Comparison of ENCODE assay signal across 8 cellular contexts in the genomic region with DNA sequence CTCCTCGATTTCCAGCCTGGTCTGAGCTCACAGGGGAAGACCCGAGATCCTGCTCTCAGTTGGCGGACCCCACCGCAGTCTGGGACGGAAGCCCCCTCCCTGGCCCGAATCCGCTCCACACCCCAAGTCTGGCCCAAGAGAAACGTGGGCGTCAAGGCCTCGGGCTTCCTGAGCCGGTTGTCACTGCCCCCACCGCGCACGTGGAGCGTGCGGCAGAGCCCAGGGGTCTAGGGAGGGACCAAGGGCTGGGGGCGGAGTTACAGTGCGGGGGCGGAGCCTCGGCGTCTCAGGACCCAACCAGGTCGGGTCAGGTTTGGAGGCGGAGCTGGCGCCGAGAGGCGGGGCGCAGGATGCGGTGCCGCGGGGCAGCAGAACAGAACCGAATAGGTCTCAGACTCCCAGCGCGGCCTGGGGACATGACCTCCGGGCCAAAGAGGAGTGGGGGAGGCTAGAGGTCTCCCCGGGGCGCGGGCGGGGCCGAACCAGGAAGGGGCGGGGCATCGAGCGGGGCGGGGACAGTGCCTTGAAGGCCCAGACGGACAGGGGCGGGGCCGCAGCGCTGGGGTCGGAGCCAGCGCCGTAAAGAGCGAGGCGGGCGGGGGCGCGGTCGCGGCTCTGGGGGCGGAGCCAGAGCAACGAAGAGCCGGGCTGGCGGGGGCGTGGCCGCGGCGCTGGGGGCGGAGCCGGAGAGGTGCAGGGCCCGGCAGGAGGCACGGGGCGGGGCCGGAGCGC. TPM values are rescaled to one million over a fixed set of nuclear protein-coding genes. Genes with fewer than 3 reads are reported as not detected.
DNase-seq lines count a peak whose midpoint lies in the region; ATAC-seq and TF ChIP-seq lines count a peak whose summit lies in the region.

No MANE protein-coding gene starts in this region.

- in situ Hi-C loops in transverse colon (cut with MboI; ENCODE audit: low pct_ligation_motif_present in 1 of 4, low pct_unique_long_range_greater_than_20kb in 1 of 4, low sequenced_read_pairs in 3 of 4): no loop called here

- DNase-seq in GM03348 (ENCODE audit: low spot score) (peak; percentile 100), HFF-Myc (ENCODE audit: extremely low read depth, low read depth) (peak; percentile 69), NB4 (ENCODE audit: low read depth) (peak; percentile 95), SW 1271 (lab: John Stamatoyannopoulos, UW) (peak; percentile 70 to 90), adrenal gland (peak; percentile 95 to 99 (median 98)), heart left ventricle (peak; percentile 97 to 99 (median 98)), pons (ENCODE audit: low spot score) (peak; percentile 90), transverse colon (peak; percentile 99)

- H3K27me3 ChIP-seq in adrenal gland: no peaks in the 10 kb centered on the region
- H3K27me3 ChIP-seq in heart left ventricle: peaks cover 0 to 22% (median 0%) of the 10 kb centered on the region in 9 donors
- H3K27me3 ChIP-seq in transverse colon: peaks cover 12% of the 10 kb centered on the region

- H3K4me3 ChIP-seq in HFF-Myc (replicated peaks; ENCODE audit: low read depth, low read length): peak overlapping the region; percentile 42
- H3K4me3 ChIP-seq in NB4 (ENCODE audit: low read depth, low read length): peak overlapping the region; percentile 46
- H3K4me3 ChIP-seq in adrenal gland: peak overlapping the region in 2 of 4 donors; percentile 48 to 88
- peak overlapping the region; percentile 27 to 85 (median 64) for H3K4me3 ChIP-seq in heart left ventricle
- peak overlapping the region; percentile 27 to 64 (median 60) for H3K4me3 ChIP-seq in transverse colon

- no peak for TF ChIP-seq EP300 in transverse colon (IDR thresholded peaks at IDR 0.05; ENCODE audit: low read depth)

- H3K36me3 ChIP-seq in adrenal gland (replicated peaks in 1 of 2): no peaks in the 10 kb centered on the region
- H3K36me3 ChIP-seq in heart left ventricle: no peaks in the 10 kb centered on the region
- H3K36me3 ChIP-seq in transverse colon: no peaks in the 10 kb centered on the region

- peak overlapping the region in 2 of 5 donors; percentile 59 to 81 for H3K27ac ChIP-seq in adrenal gland
- peak overlapping the region in 11 of 12 donors; percentile 26 to 79 (median 69) for H3K27ac ChIP-seq in heart left ventricle
- peak overlapping the region; percentile 73 to 85 (median 82) for H3K27ac ChIP-seq in transverse colon

- H3K4me1 ChIP-seq in adrenal gland (replicated peaks in 1 of 2) (peaks cover 18 to 39% of the 10 kb centered on the region in 2 donors), heart left ventricle (peaks cover 7 to 45% (median 27%) of the 10 kb centered on the region in 12 donors), transverse colon (peaks cover 19 to 40% (median 30%) of the 10 kb centered on the region in 4 donors)

- TF ChIP-seq CTCF in HFF-Myc (IDR thresholded peaks at IDR 0.05; ENCODE audit: low read depth, low read length, missing control alignments) (no peak), NB4 (IDR thresholded peaks at IDR 0.05; ENCODE audit: low read depth, low read length) (no peak), adrenal gland (IDR thresholded peaks at IDR 0.05) (no peak), heart left ventricle (IDR thresholded peaks at IDR 0.05) (no peak), transverse colon (IDR thresholded peaks at IDR 0.05) (peak in 1 of 5 experiments; percentile 3)

- 2% methylated on average over 20 to 72 of the region's 72 CpGs; no CpG with 5 or more reads in 1 of the 4 donors for WGBS in adrenal gland, 4 donors
- WGBS in heart left ventricle, 4 donors: 1 to 7% (median 3%) methylated on average over 9 to 72 of the region's 72 CpGs
- 6% methylated on average over 39 of the region's 72 CpGs; no CpG with 5 or more reads in 1 of the 2 donors for whole genome bisulfite sequencing in transverse colon (ENCODE audit: low coverage in 1 of 2), 2 donors

- TF ChIP-seq POLR2A in NB4 (IDR thresholded peaks at IDR 0.05; ENCODE audit: extremely low read depth, insufficient read length) (no peak), adrenal gland (IDR thresholded peaks at IDR 0.05) (no peak), heart left ventricle (IDR thresholded peaks at IDR 0.05) (no peak), transverse colon (IDR thresholded peaks at IDR 0.05) (no peak)

- ATAC-seq in heart left ventricle: peak; percentile 87 to 92 (median 92)

- intact Hi-C loops in adrenal gland (cut with DNase I): no loop called here
- intact Hi-C loops in heart left ventricle (cut with DNase I): loop anchor here in 3 of 10 donors (1.0 to 10.0 kb wide), 3 partner anchors 118 to 765 kb away; a partner anchor contains a TSS
- intact Hi-C loops in transverse colon (cut with DNase I; ENCODE audit: low total_unique reads): no loop called here

- no peaks in the 10 kb centered on the region for H3K9me3 ChIP-seq in adrenal gland (replicated peaks in 1 of 3)
- H3K9me3 ChIP-seq in heart left ventricle: no peaks in the 10 kb centered on the region
- no peaks in the 10 kb centered on the region for H3K9me3 ChIP-seq in transverse colon

RNA-seq across cellular contexts. Expression of a gene that starts 0.4 kb away (rescaled TPM):
- total RNA-seq in adrenal gland (10 to 100 TPM in 1 of 8 donors, 1 to 10 TPM in 6, under 1 TPM in 1; 0.69 to 10.2 (median 3.5) TPM), heart left ventricle (1 to 10 TPM; 1.3 to 6.1 (median 4.1) TPM), transverse colon (1 to 10 TPM; 1.2 to 4.6 (median 3.1) TPM)
- polyA plus RNA-seq in adrenal gland (10 to 100 TPM in 1 of 3 donors, 1 to 10 TPM in 1, under 1 TPM in 1; 0.37 to 23.8 (median 7.0) TPM), heart left ventricle (1 to 10 TPM; 1.6 to 6.3 TPM)
